ENCODE assay signal across 8 cellular contexts in the genomic region with DNA sequence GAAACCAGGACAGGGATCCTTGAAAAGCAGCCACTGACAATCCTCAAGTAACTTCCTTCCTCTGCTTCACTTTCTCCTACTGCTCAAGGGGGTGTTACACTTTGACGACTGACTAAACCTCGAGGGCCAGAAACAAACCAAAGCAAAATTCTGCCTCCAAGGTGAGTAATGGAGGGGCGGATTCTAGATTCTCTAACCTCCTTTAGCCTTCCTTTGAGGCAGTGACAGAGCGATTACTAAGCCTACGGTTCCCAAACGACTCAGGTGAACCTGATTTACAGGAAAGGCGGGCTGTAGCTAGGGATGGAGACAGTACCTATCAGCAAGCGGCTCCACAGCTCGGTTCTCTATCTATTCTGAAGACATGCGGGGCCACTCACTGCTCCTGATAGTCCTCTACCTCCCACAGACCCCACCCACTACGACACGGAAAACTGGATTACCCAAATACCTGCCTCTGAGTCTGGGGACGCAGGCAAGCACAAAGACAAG. TPM values are rescaled to one million over a fixed set of nuclear protein-coding genes. Genes with fewer than 3 reads are reported as not detected.
DNase-seq lines count a peak whose midpoint lies in the region; ATAC-seq, FAIRE-seq and TF ChIP-seq lines count a peak whose summit lies in the region.

No MANE protein-coding gene starts in this region.

- intact Hi-C loops in naive thymus-derived CD4-positive, alpha-beta T cell (cut with micrococcal nuclease), result loop anchor here (5.0 to 10.0 kb wide), 3 partner anchors 1617 to 1672 kb away; a partner anchor contains a TSS
- intact Hi-C loops in uterus (cut with DNase I; ENCODE audit: low total_unique reads), result no loop called here

- ATAC-seq in HG03342 (IDR thresholded peaks at IDR 0.05; ENCODE audit: unreplicated experiment), result peak; percentile 18
- peak; percentile 32 for ATAC-seq in effector memory CD8-positive, alpha-beta T cell (replicated peaks)
- peak; percentile 24 for ATAC-seq in naive thymus-derived CD4-positive, alpha-beta T cell

- CTCF ChIA-PET in CD8-positive, alpha-beta memory T cell (lab: Charles Lee), result interaction anchor here (0.9 to 1.3 kb wide), 3 partner anchors 13 to 31 kb away, joined by 3 to 4 read pairs (median 3); no protein-coding TSS in a partner anchor
- CTCF ChIA-PET in naive thymus-derived CD4-positive, alpha-beta T cell (lab: Charles Lee), result interaction anchor here (1.2 kb wide), 1 partner anchor 842 kb away, joined by 3 read pairs; a partner anchor contains a TSS

- peak in 3 of 5 donors; percentile 6 to 51 (median 37) for DNase-seq in CD8-positive, alpha-beta memory T cell
- DNase-seq in GM19239 (ENCODE audit: insufficient read length, low spot score) (no peak), SJCRH30 (no peak), uterus (no peak), GM10266 (ENCODE audit: extremely low spot score) (no peak)
- DNase-seq in effector memory CD8-positive, alpha-beta T cell, result peak; percentile 23 to 37 (median 25)
- DNase-seq in naive thymus-derived CD4-positive, alpha-beta T cell, result peak in 1 of 9 donors; percentile 54

- H3K4me3 ChIP-seq in CD8-positive, alpha-beta memory T cell (ENCODE audit: low read length), result peak overlapping the region; percentile 91
- H3K4me3 ChIP-seq in SJCRH30 (peak overlapping the region; percentile 72), uterus (peak overlapping the region; percentile 77 to 90)
- peak overlapping the region; percentile 95 for H3K4me3 ChIP-seq in naive thymus-derived CD4-positive, alpha-beta T cell (ENCODE audit: low read length)

- H3K4me3 Mint-ChIP-seq in CD8-positive, alpha-beta memory T cell, result no peak overlapping the region
- no peak overlapping the region for H3K4me3 Mint-ChIP-seq in effector memory CD8-positive, alpha-beta T cell
- H3K4me3 Mint-ChIP-seq in naive thymus-derived CD4-positive, alpha-beta T cell, result no peak overlapping the region

- FAIRE-seq in GM19239 (lab: Jason Lieb, UNC), result peak; percentile 45

- H3K9me3 ChIP-seq in CD8-positive, alpha-beta memory T cell (ENCODE audit: low read length), result no peaks in the 10 kb centered on the region
- H3K9me3 ChIP-seq in SJCRH30 (replicated peaks) (no peaks in the 10 kb centered on the region), uterus (no peaks in the 10 kb centered on the region)
- H3K9me3 ChIP-seq in naive thymus-derived CD4-positive, alpha-beta T cell (ENCODE audit: control insufficient read depth in 2 of 3, low read length in 3 of 3), result no peaks in the 10 kb centered on the region

- POLR2A ChIA-PET in CD8-positive, alpha-beta memory T cell (lab: Charles Lee), result interaction anchor here (0.6 to 1.3 kb wide), 4 partner anchors 9 to 1302 kb away, joined by 3 to 5 read pairs (median 3); no protein-coding TSS in a partner anchor
- POLR2A ChIA-PET in naive thymus-derived CD4-positive, alpha-beta T cell (lab: Charles Lee), result interaction anchor here (0.6 to 2.0 kb wide), 8 partner anchors 12 to 1405 kb away, joined by 3 to 6 read pairs (median 4); a partner anchor contains a TSS

- peaks cover 3 to 14% (median 4%) of the 10 kb centered on the region in 3 donors for H3K36me3 Mint-ChIP-seq in CD8-positive, alpha-beta memory T cell
- peaks cover 8% of the 10 kb centered on the region for H3K36me3 Mint-ChIP-seq in effector memory CD8-positive, alpha-beta T cell (ENCODE audit: insufficient read depth)
- H3K36me3 Mint-ChIP-seq in naive thymus-derived CD4-positive, alpha-beta T cell, result peaks cover 0 to 16% (median 11%) of the 10 kb centered on the region in 5 donors

- no peak for TF ChIP-seq CTCF in uterus (IDR thresholded peaks at IDR 0.05)
- TF ChIP-seq CTCF in GM10266 (IDR thresholded peaks at IDR 0.05; ENCODE audit: control insufficient read depth, insufficient read depth, low read depth, missing control alignments), result no peak

- H3K27me3 Mint-ChIP-seq in CD8-positive, alpha-beta memory T cell, result no peaks in the 10 kb centered on the region
- H3K27me3 Mint-ChIP-seq in effector memory CD8-positive, alpha-beta T cell, result no peaks in the 10 kb centered on the region
- H3K27me3 Mint-ChIP-seq in naive thymus-derived CD4-positive, alpha-beta T cell, result no peaks in the 10 kb centered on the region

- H3K27ac ChIP-seq in CD8-positive, alpha-beta memory T cell (ENCODE audit: low read depth, low read length), result peak overlapping the region; percentile 99
- peak overlapping the region; percentile 98 for H3K27ac ChIP-seq in SJCRH30
- peak overlapping the region; percentile 90 for H3K27ac ChIP-seq in naive thymus-derived CD4-positive, alpha-beta T cell (ENCODE audit: low read depth, low read length)
- H3K27ac ChIP-seq in uterus, result peak overlapping the region; percentile 91 to 92

- no peak for TF ChIP-seq POLR2A in uterus (IDR thresholded peaks at IDR 0.05)

- H3K27ac Mint-ChIP-seq in CD8-positive, alpha-beta memory T cell, result no peak overlapping the region
- no peak overlapping the region for H3K27ac Mint-ChIP-seq in effector memory CD8-positive, alpha-beta T cell
- H3K27ac Mint-ChIP-seq in naive thymus-derived CD4-positive, alpha-beta T cell, result no peak overlapping the region

- peaks cover 34 to 41% (median 38%) of the 10 kb centered on the region in 3 donors for H3K4me1 Mint-ChIP-seq in CD8-positive, alpha-beta memory T cell
- peaks cover 9 to 20% of the 10 kb centered on the region in 2 donors for H3K4me1 Mint-ChIP-seq in effector memory CD8-positive, alpha-beta T cell (ENCODE audit: low read depth in 2 of 2)
- peaks cover 23 to 51% (median 44%) of the 10 kb centered on the region in 7 donors for H3K4me1 Mint-ChIP-seq in naive thymus-derived CD4-positive, alpha-beta T cell

- H3K9me3 Mint-ChIP-seq in CD8-positive, alpha-beta memory T cell, result no peaks in the 10 kb centered on the region
- no peaks in the 10 kb centered on the region for H3K9me3 Mint-ChIP-seq in effector memory CD8-positive, alpha-beta T cell
- no peaks in the 10 kb centered on the region for H3K9me3 Mint-ChIP-seq in naive thymus-derived CD4-positive, alpha-beta T cell

- H3K4me1 ChIP-seq in CD8-positive, alpha-beta memory T cell (ENCODE audit: insufficient read depth, low read length), result peaks cover 27% of the 10 kb centered on the region
- H3K4me1 ChIP-seq in SJCRH30, result peaks cover 16% of the 10 kb centered on the region
- H3K4me1 ChIP-seq in naive thymus-derived CD4-positive, alpha-beta T cell (ENCODE audit: control insufficient read depth in 2 of 2, insufficient read depth in 2 of 2, low read length in 2 of 2), result peaks cover 22 to 24% of the 10 kb centered on the region in 2 donors
- H3K4me1 ChIP-seq in uterus, result peaks cover 9 to 15% of the 10 kb centered on the region in 2 donors

- no peaks in the 10 kb centered on the region for H3K36me3 ChIP-seq in CD8-positive, alpha-beta memory T cell (ENCODE audit: insufficient read depth, low read length)
- H3K36me3 ChIP-seq in SJCRH30 (0 out of 2 replicates have a peak, but pooled peaks cover 4% of the 10 kb centered on the region), uterus (no peaks in the 10 kb centered on the region)
- H3K36me3 ChIP-seq in naive thymus-derived CD4-positive, alpha-beta T cell (ENCODE audit: control insufficient read depth in 2 of 3, insufficient read depth in 3 of 3, low read length in 3 of 3), result peaks cover 0 to 4% (median 0%) of the 10 kb centered on the region in 3 experiments

- no peaks in the 10 kb centered on the region for H3K27me3 ChIP-seq in CD8-positive, alpha-beta memory T cell (ENCODE audit: insufficient read depth, low read length, poor library complexity, severe bottlenecking)
- no peaks in the 10 kb centered on the region for H3K27me3 ChIP-seq in SJCRH30
- no peaks in the 10 kb centered on the region for H3K27me3 ChIP-seq in naive thymus-derived CD4-positive, alpha-beta T cell (ENCODE audit: control insufficient read depth in 2 of 2, insufficient read depth in 2 of 2, low read length in 2 of 2)
- H3K27me3 ChIP-seq in uterus, result no peaks in the 10 kb centered on the region

RNA-seq across cellular contexts. Expression of a gene that starts 0.5 kb away (rescaled TPM):
- 10 to 100 TPM; 21.7 to 23.9 TPM for total RNA-seq in CD8-positive, alpha-beta memory T cell
- 21.0 TPM for polyA plus RNA-seq in CD8-positive, alpha-beta memory T cell
- 20.3 and 26.5 TPM in 2 replicates for total RNA-seq in SJCRH30 (2014; rRNA removed; shearing (Covaris generic))
- total RNA-seq in naive thymus-derived CD4-positive, alpha-beta T cell, result 10 to 100 TPM; 41.3 to 70.7 (median 60.7) TPM
- polyA plus RNA-seq in naive thymus-derived CD4-positive, alpha-beta T cell, result 10 to 100 TPM; 29.5 to 33.0 TPM
- total RNA-seq in uterus, result 10 to 100 TPM; 37.4 to 97.1 (median 48.3) TPM

RNA-seq across cellular contexts. Expression of a gene that starts 0.8 kb away (rescaled TPM):
- 10 to 100 TPM; 66.5 to 67.9 TPM for total RNA-seq in CD8-positive, alpha-beta memory T cell
- polyA plus RNA-seq in CD8-positive, alpha-beta memory T cell, result 67.0 TPM
- total RNA-seq in SJCRH30 (2014; rRNA removed; shearing (Covaris generic)), result 32.6 and 35.4 TPM in 2 replicates
- 10 to 100 TPM; 44.2 to 59.2 (median 56.8) TPM for total RNA-seq in naive thymus-derived CD4-positive, alpha-beta T cell
- 10 to 100 TPM; 59.0 to 79.0 TPM for polyA plus RNA-seq in naive thymus-derived CD4-positive, alpha-beta T cell
- 10 to 100 TPM; 15.1 to 42.4 (median 29.3) TPM for total RNA-seq in uterus

RNA-seq across cellular contexts. Expression of a gene that starts 53.1 kb away (rescaled TPM):
- total RNA-seq in CD8-positive, alpha-beta memory T cell, result not detected
- polyA plus RNA-seq in CD8-positive, alpha-beta memory T cell, result not detected
- not detected in 2 replicates for total RNA-seq in SJCRH30 (2014; rRNA removed; shearing (Covaris generic))
- total RNA-seq in naive thymus-derived CD4-positive, alpha-beta T cell, result not detected
- polyA plus RNA-seq in naive thymus-derived CD4-positive, alpha-beta T cell, result not detected
- not detected for total RNA-seq in uterus

Comparison
In these comparisons a context has a peak if more than half of its experiments do, and no peak if none do; other contexts are left out.
1. DNase-seq: peak in CD8-positive, alpha-beta memory T cell (3 of 5) and effector memory CD8-positive, alpha-beta T cell (3 of 3); none in GM19239 (single experiment), SJCRH30 (0 of 2), uterus (0 of 2) and GM10266 (single experiment).
2. Peak in every context shown above with its lines, with median percentiles within 50 percentile points of each other: H3K27ac ChIP-seq, H3K4me3 ChIP-seq and ATAC-seq.